13 cellular contexts compared by ENCODE assay signal in the genomic region with DNA sequence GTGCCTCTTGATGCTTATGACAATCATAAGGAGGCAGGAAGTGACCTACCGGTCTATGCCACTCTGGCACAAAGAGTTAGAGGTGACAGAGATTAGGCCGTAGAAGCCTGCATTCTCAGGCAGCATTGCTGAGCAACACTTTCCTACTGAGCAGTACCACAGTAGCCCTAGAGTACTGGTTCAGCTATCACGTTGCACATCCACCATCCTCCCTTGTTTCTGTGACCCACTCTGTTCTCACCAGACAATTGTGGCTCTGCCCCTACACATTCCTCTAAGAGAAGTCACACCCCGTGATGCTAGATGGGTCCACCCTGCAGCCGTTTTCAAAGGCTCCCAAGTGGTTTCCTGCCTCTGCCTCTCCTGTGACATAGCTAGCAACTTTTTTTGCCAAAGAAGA. TPM values are rescaled to one million over a fixed set of nuclear protein-coding genes. Genes with fewer than 3 reads are reported as not detected.
DNase-seq lines count a peak whose midpoint lies in the region; ATAC-seq and TF ChIP-seq lines count a peak whose summit lies in the region.
"Had no signal": no experiment of that assay in that cellular context is flagged by ENCODE, and none has a peak within 500 bp of the region (broad histone marks: within the 10 kb centered on the region; RNA-seq: fewer than 3 reads in every experiment).

No MANE protein-coding gene starts in this region.

- WGBS in gastroesophageal sphincter (ENCODE audit: low coverage in 1 of 2), 2 donors: 43 to 60% methylated on average over 2 to 5 of the region's 5 CpGs

- TF ChIP-seq POLR2A in gastroesophageal sphincter (IDR thresholded peaks at IDR 0.05): no peak

- no peak overlapping the region for H3K27ac ChIP-seq in gastroesophageal sphincter
- H3K27ac ChIP-seq: neural progenitor cell, upper lobe of left lung had no signal

- H3K36me3 ChIP-seq in gastroesophageal sphincter: no peaks in the 10 kb centered on the region
- H3K36me3 ChIP-seq: neural progenitor cell, upper lobe of left lung had no signal

- POLR2A ChIA-PET in activated CD4-positive, alpha-beta memory T cell treated with anti-CD3 and anti-CD28 coated beads, Interleukin-2, amount 10 ng/mL, durations not matched to agents 7 days and 5 days (lab: Charles Lee): no interaction called here

- peaks cover 0 to 17% (median 0%) of the 10 kb centered on the region in 3 donors for H3K9me3 ChIP-seq in gastroesophageal sphincter

- H3K4me3 ChIP-seq in gastroesophageal sphincter: no peak overlapping the region
- H3K4me3 ChIP-seq: neural progenitor cell, upper lobe of left lung had no signal

- H3K9me3 Mint-ChIP-seq in activated CD8-positive, alpha-beta memory T cell treated with anti-CD3 and anti-CD28 coated beads, Interleukin-2, amount 10 ng/mL, durations not matched to agents 7 days and 5 days (ENCODE audit: low read depth): peaks cover 3% of the 10 kb centered on the region
- H3K9me3 Mint-ChIP-seq in activated CD4-positive, alpha-beta memory T cell treated with anti-CD3 and anti-CD28 coated beads, Interleukin-2, amount 10 ng/mL, durations not matched to agents 7 days and 5 days: no peaks in the 10 kb centered on the region
- peaks cover 4% of the 10 kb centered on the region for H3K9me3 Mint-ChIP-seq in stimulated activated effector memory CD8-positive, alpha-beta T cell treated with anti-CD3 and anti-CD28 coated beads, Interleukin-12 subunit alpha, Interleukin-12 subunit beta, amount 100 ng/mL, for 72 hours

- peaks cover 7% of the 10 kb centered on the region for H3K4me1 Mint-ChIP-seq in activated CD8-positive, alpha-beta memory T cell treated with anti-CD3 and anti-CD28 coated beads, Interleukin-2, amount 10 ng/mL, durations not matched to agents 7 days and 5 days
- H3K4me1 Mint-ChIP-seq in activated CD4-positive, alpha-beta memory T cell treated with anti-CD3 and anti-CD28 coated beads, Interleukin-2, amount 10 ng/mL, durations not matched to agents 7 days and 5 days: peaks cover 7% of the 10 kb centered on the region
- H3K4me1 Mint-ChIP-seq in stimulated activated effector memory CD8-positive, alpha-beta T cell treated with anti-CD3 and anti-CD28 coated beads, Interleukin-12 subunit alpha, Interleukin-12 subunit beta, amount 100 ng/mL, for 72 hours: peaks cover 11% of the 10 kb centered on the region

- no peak for ATAC-seq in activated CD8-positive, alpha-beta memory T cell treated with anti-CD3 and anti-CD28 coated beads, Interleukin-2, amount 10 ng/mL, durations not matched to agents 7 days and 5 days
- ATAC-seq in stimulated activated effector memory CD8-positive, alpha-beta T cell treated with anti-CD3 and anti-CD28 coated beads, Interleukin-12 subunit alpha, Interleukin-12 subunit beta, amount 100 ng/mL, for 72 hours: peak; percentile 92
- no peak for ATAC-seq in gastroesophageal sphincter

- no peaks in the 10 kb centered on the region for H3K4me1 ChIP-seq in gastroesophageal sphincter
- H3K4me1 ChIP-seq: neural progenitor cell had no signal

- no peak overlapping the region for H3K4me3 Mint-ChIP-seq in activated CD8-positive, alpha-beta memory T cell treated with anti-CD3 and anti-CD28 coated beads, Interleukin-2, amount 10 ng/mL, durations not matched to agents 7 days and 5 days
- H3K4me3 Mint-ChIP-seq in activated CD4-positive, alpha-beta memory T cell treated with anti-CD3 and anti-CD28 coated beads, Interleukin-2, amount 10 ng/mL, durations not matched to agents 7 days and 5 days: no peak overlapping the region
- no peak overlapping the region for H3K4me3 Mint-ChIP-seq in stimulated activated effector memory CD8-positive, alpha-beta T cell treated with anti-CD3 and anti-CD28 coated beads, Interleukin-12 subunit alpha, Interleukin-12 subunit beta, amount 100 ng/mL, for 72 hours
- H3K4me3 Mint-ChIP-seq: neural progenitor cell had no signal

- DNase-seq in activated CD8-positive, alpha-beta memory T cell treated with anti-CD3 and anti-CD28 coated beads, Interleukin-2, amount 50 U/mL, for 4 hours: peak; percentile 23
- no peak for DNase-seq in activated CD8-positive, alpha-beta memory T cell treated with anti-CD3 and anti-CD28 coated beads, Interleukin-2, amount 10 ng/mL, durations not matched to agents 7 days and 5 days
- peak; percentile 18 for DNase-seq in activated CD4-positive, alpha-beta memory T cell treated with anti-CD3 and anti-CD28 coated beads, Interleukin-2, amount 10 ng/mL, durations not matched to agents 7 days and 5 days
- DNase-seq in fibroblast of gingiva (ENCODE audit: low read depth): peak; percentile 31
- no peak for DNase-seq in stimulated activated effector memory CD8-positive, alpha-beta T cell treated with anti-CD3 and anti-CD28 coated beads, Interleukin-12 subunit alpha, Interleukin-12 subunit beta, amount 100 ng/mL, for 72 hours (ENCODE audit: low spot score in 2 of 2)
- no peak for DNase-seq in NCI-H69 (lab: John Stamatoyannopoulos, UW)
- DNase-seq in NCI-H2029 treated with DMSO at 0.1 percent for 48 hours (lab: John Stamatoyannopoulos, UW): no peak
- DNase-seq: Karpas-422, upper lobe of left lung had no signal

- H3K27me3 ChIP-seq in gastroesophageal sphincter: peaks cover 6% of the 10 kb centered on the region
- H3K27me3 ChIP-seq: neural progenitor cell, upper lobe of left lung had no signal

- H3K27ac Mint-ChIP-seq in activated CD8-positive, alpha-beta memory T cell treated with anti-CD3 and anti-CD28 coated beads, Interleukin-2, amount 10 ng/mL, durations not matched to agents 7 days and 5 days: no peak overlapping the region
- no peak overlapping the region for H3K27ac Mint-ChIP-seq in activated CD4-positive, alpha-beta memory T cell treated with anti-CD3 and anti-CD28 coated beads, Interleukin-2, amount 10 ng/mL, durations not matched to agents 7 days and 5 days
- H3K27ac Mint-ChIP-seq in stimulated activated effector memory CD8-positive, alpha-beta T cell treated with anti-CD3 and anti-CD28 coated beads, Interleukin-12 subunit alpha, Interleukin-12 subunit beta, amount 100 ng/mL, for 72 hours: peak overlapping the region; percentile 70
- H3K27ac Mint-ChIP-seq: neural progenitor cell had no signal

- no peak for TF ChIP-seq EP300 in gastroesophageal sphincter (IDR thresholded peaks at IDR 0.05)

- no peaks in the 10 kb centered on the region for H3K27me3 Mint-ChIP-seq in activated CD8-positive, alpha-beta memory T cell treated with anti-CD3 and anti-CD28 coated beads, Interleukin-2, amount 10 ng/mL, durations not matched to agents 7 days and 5 days
- no peaks in the 10 kb centered on the region for H3K27me3 Mint-ChIP-seq in activated CD4-positive, alpha-beta memory T cell treated with anti-CD3 and anti-CD28 coated beads, Interleukin-2, amount 10 ng/mL, durations not matched to agents 7 days and 5 days

- no peak for TF ChIP-seq CTCF in gastroesophageal sphincter (IDR thresholded peaks at IDR 0.05)

- H3K36me3 Mint-ChIP-seq in activated CD8-positive, alpha-beta memory T cell treated with anti-CD3 and anti-CD28 coated beads, Interleukin-2, amount 10 ng/mL, durations not matched to agents 7 days and 5 days: no peaks in the 10 kb centered on the region
- no peaks in the 10 kb centered on the region for H3K36me3 Mint-ChIP-seq in activated CD4-positive, alpha-beta memory T cell treated with anti-CD3 and anti-CD28 coated beads, Interleukin-2, amount 10 ng/mL, durations not matched to agents 7 days and 5 days (ENCODE audit: low read depth)
- H3K36me3 Mint-ChIP-seq in stimulated activated effector memory CD8-positive, alpha-beta T cell treated with anti-CD3 and anti-CD28 coated beads, Interleukin-12 subunit alpha, Interleukin-12 subunit beta, amount 100 ng/mL, for 72 hours: no peaks in the 10 kb centered on the region
- H3K36me3 Mint-ChIP-seq: neural progenitor cell had no signal

- CTCF ChIA-PET in activated CD8-positive, alpha-beta memory T cell treated with anti-CD3 and anti-CD28 coated beads, Interleukin-2, amount 10 ng/mL, durations not matched to agents 7 days and 5 days (lab: Charles Lee): no interaction called here
- CTCF ChIA-PET in activated CD4-positive, alpha-beta memory T cell treated with anti-CD3 and anti-CD28 coated beads, Interleukin-2, amount 10 ng/mL, durations not matched to agents 7 days and 5 days (lab: Charles Lee): interaction anchor here (0.9 kb wide), 1 partner anchor 381 kb away, joined by 3 read pairs; no protein-coding TSS in a partner anchor

RNA-seq across cellular contexts. Expression of a gene that starts 22.6 kb away (rescaled TPM):
- 10 to 100 TPM; 72.3 to 76.2 TPM for total RNA-seq in activated CD8-positive, alpha-beta memory T cell treated with anti-CD3 and anti-CD28 coated beads, Interleukin-2, amount 10 ng/mL, durations not matched to agents 7 days and 5 days
- 10 to 100 TPM; 66.1 to 69.0 TPM for total RNA-seq in activated CD4-positive, alpha-beta memory T cell treated with anti-CD3 and anti-CD28 coated beads, Interleukin-2, amount 10 ng/mL, durations not matched to agents 7 days and 5 days
- 10 to 100 TPM; 62.7 to 85.8 (median 74.5) TPM for total RNA-seq in gastroesophageal sphincter

RNA-seq across cellular contexts. Expression of a gene that starts 34.6 kb away (rescaled TPM):
- total RNA-seq in activated CD8-positive, alpha-beta memory T cell treated with anti-CD3 and anti-CD28 coated beads, Interleukin-2, amount 10 ng/mL, durations not matched to agents 7 days and 5 days: under 1 TPM; 0.63 to 0.85 TPM
- total RNA-seq in activated CD4-positive, alpha-beta memory T cell treated with anti-CD3 and anti-CD28 coated beads, Interleukin-2, amount 10 ng/mL, durations not matched to agents 7 days and 5 days: under 1 TPM; 0.45 to 0.50 TPM
- total RNA-seq in gastroesophageal sphincter: under 1 TPM; 0.04 to 0.67 (median 0.27) TPM
- total RNA-seq: A673, chondrocyte had no signal

Comparison
In these comparisons a context has a peak if more than half of its experiments do, and no peak if none do; other contexts are left out.
1. DNase-seq: peak in activated CD8-positive, alpha-beta memory T cell treated with anti-CD3 and anti-CD28 coated beads, Interleukin-2, amount 50 U/mL, for 4 hours (single experiment), activated CD4-positive, alpha-beta memory T cell treated with anti-CD3 and anti-CD28 coated beads, Interleukin-2, amount 10 ng/mL, durations not matched to agents 7 days and 5 days (single experiment) and fibroblast of gingiva (single experiment); none in activated CD8-positive, alpha-beta memory T cell treated with anti-CD3 and anti-CD28 coated beads, Interleukin-2, amount 10 ng/mL, durations not matched to agents 7 days and 5 days (single experiment), stimulated activated effector memory CD8-positive, alpha-beta T cell treated with anti-CD3 and anti-CD28 coated beads, Interleukin-12 subunit alpha, Interleukin-12 subunit beta, amount 100 ng/mL, for 72 hours (0 of 2), NCI-H69 (single experiment) and NCI-H2029 treated with DMSO at 0.1 percent for 48 hours (single experiment).